6 cellular contexts compared by ENCODE assay signal in genomic region chr1:45263132-45263531, GRCh38.
"Had no signal": no experiment of that assay in that cellular context is flagged by ENCODE, and none has a peak within 500 bp of the region (broad histone marks: within the 10 kb centered on the region; RNA-seq: fewer than 3 reads in every experiment).

No MANE protein-coding gene starts in this region.

- ATAC-seq: GM23338 had no signal

- FAIRE-seq: H1, H54, HTR-8/SVneo had no signal

- DNase-seq: H9, HCEC 1CT had no signal

- H3K4me2 ChIP-seq: GM23338 had no signal

- H2AFZ ChIP-seq: GM23338 had no signal

- H3K4me3 ChIP-seq: GM23338 had no signal
